ENCODE assay signal across 30 cellular contexts in genomic region chr1:44409741-44410140, GRCh38.
"Had no signal": no experiment of that assay in that cellular context is flagged by ENCODE, and none has a peak within 500 bp of the region (broad histone marks: within the 10 kb centered on the region; RNA-seq: fewer than 3 reads in every experiment).

No MANE protein-coding gene starts in this region.

- DNase-seq: activated CD4-positive, alpha-beta T cell treated with anti-CD3 and anti-CD28 coated beads for 48 hours; activated CD4-positive, alpha-beta T cell treated with anti-CD3 and anti-CD28 coated beads, Interleukin-2, amount 50 U/mL, for 48 hours; activated CD8-positive, alpha-beta memory T cell treated with anti-CD3 and anti-CD28 coated beads for 24 hours; activated gamma-delta T cell treated with Interleukin-2 at 50 U/mL for 16 hours; activated naive CD4-positive, alpha-beta T cell treated with anti-CD3 and anti-CD28 coated beads, Interleukin-2, amount 50 U/mL, for 16 hours; amniotic stem cell; central memory CD4-positive, alpha-beta T cell; dermis blood vessel endothelial cell; effector CD8-positive, alpha-beta T cell; esophagus squamous epithelium; foreskin melanocyte; left ventricle myocardium inferior; mesendoderm; natural killer cell; stimulated activated naive B cell treated with anti-CD40 and anti-IgM and Interleukin-4, amounts not matched to agents 10 μg/mL and 1 μg/mL and 100 μg/mL, for 72 hours; stomach; T-helper 9 cell had no signal

- H3K4me3 ChIP-seq: breast epithelium, esophagus squamous epithelium, lung, neural progenitor cell had no signal

- H3K9ac ChIP-seq: neural progenitor cell had no signal

- FAIRE-seq: endometrium, islet of Langerhans, TTC549 had no signal

- H3K9me3 ChIP-seq: breast epithelium, left ventricle myocardium inferior, suprapubic skin, tibial nerve had no signal

- H2AFZ ChIP-seq: neural progenitor cell had no signal

- ATAC-seq: activated CD4-positive, CD25-positive, alpha-beta regulatory T cell treated with anti-CD3 and anti-CD28 coated beads, Interleukin-2, amount 50 U/mL, for 24 hours; natural killer cell; sciatic nerve; stimulated activated naive B cell treated with anti-CD40 and anti-IgM and Interleukin-4, amounts not matched to agents 10 μg/mL and 1 μg/mL and 100 μg/mL, for 72 hours had no signal

- H3K9me3 Mint-ChIP-seq: natural killer cell had no signal

- H3K27ac Mint-ChIP-seq: natural killer cell, neural progenitor cell had no signal

- H3K36me3 ChIP-seq: breast epithelium, esophagus squamous epithelium, left ventricle myocardium inferior, neural progenitor cell, stomach, suprapubic skin had no signal

- H3K27ac ChIP-seq: breast epithelium, epithelial cell of prostate, esophagus squamous epithelium, left ventricle myocardium inferior, neural progenitor cell, skin epidermis, stomach, suprapubic skin, tibial nerve, VCaP had no signal

- H3K36me3 Mint-ChIP-seq: natural killer cell; neural progenitor cell; stimulated activated naive B cell treated with anti-CD40 and anti-IgM and Interleukin-4, amounts not matched to agents 10 μg/mL and 1 μg/mL and 100 μg/mL, for 72 hours had no signal
